In genomic region chr1:245560460-245560859, GRCh38 we compare ENCODE assay signal across 34 cellular contexts.
"Had no signal": no experiment of that assay in that cellular context is flagged by ENCODE, and none has a peak within 500 bp of the region (broad histone marks: within the 10 kb centered on the region; RNA-seq: fewer than 3 reads in every experiment).

No MANE protein-coding gene starts in this region.

- H3K9me3 ChIP-seq: ascending aorta had no signal

- H3K36me3 ChIP-seq: ascending aorta had no signal

- H3K27me3 ChIP-seq: ascending aorta had no signal

- H3K27ac ChIP-seq: ascending aorta, VCaP had no signal

- H3K9me3 Mint-ChIP-seq: activated B cell treated with CpG ODN at 0.5 μM for 24 hours; activated CD4-positive, alpha-beta memory T cell treated with anti-CD3 and anti-CD28 coated beads for 36 hours; activated CD4-positive, alpha-beta T cell treated with anti-CD3 and anti-CD28 coated beads, Interleukin-2, amount 10 ng/mL, durations not matched to agents 24 days and 14 days; activated CD8-positive, alpha-beta T cell treated with anti-CD3 and anti-CD28 coated beads for 36 hours; activated naive CD4-positive, alpha-beta T cell treated with anti-CD3 and anti-CD28 coated beads, Interleukin-2, amount 10 ng/mL, durations not matched to agents 7 days and 5 days; activated naive CD4-positive, alpha-beta T cell treated with anti-CD3 and anti-CD28 coated beads, Interleukin-2, amount 50 U/mL, for 24 hours; activated naive CD8-positive, alpha-beta T cell treated with anti-CD3 and anti-CD28 coated beads, Interleukin-2, amount 10 ng/mL, durations not matched to agents 7 days and 5 days; activated naive CD8-positive, alpha-beta T cell treated with anti-CD3 and anti-CD28 coated beads, Interleukin-2, amount 50 U/mL, for 24 hours; activated T-cell treated with anti-CD3 and anti-CD28 coated beads, Interleukin-2, amount 50 U/mL, for 4 hours; activated T-cell treated with anti-CD3 and anti-CD28 coated beads, Interleukin-2, amount 50 U/mL, for 72 hours; activated T-helper 1 cell treated with anti-CD3 and anti-CD28 coated beads, Interleukin-12 subunit alpha, Interleukin-12 subunit beta, Interleukin-2, Interleukin-4 antibody, amounts not matched to agents 30 ng/mL and 10 ng/mL and 1 ng/mL, durations not matched to agents 14 hours and 24 hours and 36 hours; activated T-helper 17 cell treated with anti-CD3 and anti-CD28 coated beads, Interleukin-2, amount 50 U/mL, for 72 hours; T-helper 1 cell treated with Interleukin-12 subunit alpha and Interleukin-12 subunit beta and Interleukin-4 antibody, amounts not matched to agents 30 μg/mL and 1 μg/mL, for 36 hours; T-helper 2 cell treated with Interferon-gamma antibody and Interleukin-4, amounts not matched to agents 5 μg/mL and 100 μg/mL, for 36 hours had no signal

- H3K4me1 Mint-ChIP-seq: activated B cell treated with CpG ODN at 0.5 μM for 24 hours; activated CD4-positive, alpha-beta T cell treated with anti-CD3 and anti-CD28 coated beads, Interleukin-2, amount 10 ng/mL, durations not matched to agents 24 days and 14 days; activated naive CD4-positive, alpha-beta T cell treated with anti-CD3 and anti-CD28 coated beads, Interleukin-2, amount 10 ng/mL, durations not matched to agents 7 days and 5 days; activated naive CD4-positive, alpha-beta T cell treated with anti-CD3 and anti-CD28 coated beads, Interleukin-2, amount 50 U/mL, for 24 hours; activated naive CD8-positive, alpha-beta T cell treated with anti-CD3 and anti-CD28 coated beads, Interleukin-2, amount 10 ng/mL, durations not matched to agents 7 days and 5 days; activated naive CD8-positive, alpha-beta T cell treated with anti-CD3 and anti-CD28 coated beads, Interleukin-2, amount 50 U/mL, for 24 hours; activated T-helper 17 cell treated with anti-CD3 and anti-CD28 coated beads, Interleukin-2, amount 50 U/mL, for 72 hours had no signal

- H3K4me3 Mint-ChIP-seq: activated B cell treated with CpG ODN at 0.5 μM for 24 hours; activated CD4-positive, alpha-beta memory T cell treated with anti-CD3 and anti-CD28 coated beads for 36 hours; activated CD4-positive, alpha-beta T cell treated with anti-CD3 and anti-CD28 coated beads, Interleukin-2, amount 10 ng/mL, durations not matched to agents 24 days and 14 days; activated CD8-positive, alpha-beta T cell treated with anti-CD3 and anti-CD28 coated beads for 36 hours; activated naive CD4-positive, alpha-beta T cell treated with anti-CD3 and anti-CD28 coated beads, Interleukin-2, amount 10 ng/mL, durations not matched to agents 7 days and 5 days; activated naive CD4-positive, alpha-beta T cell treated with anti-CD3 and anti-CD28 coated beads, Interleukin-2, amount 50 U/mL, for 24 hours; activated naive CD8-positive, alpha-beta T cell; activated naive CD8-positive, alpha-beta T cell treated with anti-CD3 and anti-CD28 coated beads, Interleukin-2, amount 10 ng/mL, durations not matched to agents 7 days and 5 days; activated naive CD8-positive, alpha-beta T cell treated with anti-CD3 and anti-CD28 coated beads, Interleukin-2, amount 50 U/mL, for 24 hours; activated T-cell treated with anti-CD3 and anti-CD28 coated beads, Interleukin-2, amount 50 U/mL, for 4 hours; activated T-cell treated with anti-CD3 and anti-CD28 coated beads, Interleukin-2, amount 50 U/mL, for 72 hours; activated T-helper 1 cell treated with anti-CD3 and anti-CD28 coated beads, Interleukin-12 subunit alpha, Interleukin-12 subunit beta, Interleukin-2, Interleukin-4 antibody, amounts not matched to agents 30 ng/mL and 10 ng/mL and 1 ng/mL, durations not matched to agents 14 hours and 24 hours and 36 hours; activated T-helper 17 cell treated with anti-CD3 and anti-CD28 coated beads, Interleukin-2, amount 50 U/mL, for 72 hours; T-helper 1 cell treated with Interleukin-12 subunit alpha and Interleukin-12 subunit beta and Interleukin-4 antibody, amounts not matched to agents 30 μg/mL and 1 μg/mL, for 36 hours; T-helper 2 cell treated with Interferon-gamma antibody and Interleukin-4, amounts not matched to agents 5 μg/mL and 100 μg/mL, for 36 hours had no signal

- H3K4me1 ChIP-seq: ascending aorta had no signal

- DNase-seq: activated B cell treated with CpG ODN at 0.5 μM for 24 hours; activated CD4-positive, alpha-beta memory T cell treated with anti-CD3 and anti-CD28 coated beads for 36 hours; activated CD4-positive, alpha-beta T cell treated with anti-CD3 and anti-CD28 coated beads for 4 hours; activated CD4-positive, alpha-beta T cell treated with anti-CD3 and anti-CD28 coated beads, Interleukin-2, amount 10 ng/mL, durations not matched to agents 24 days and 14 days; activated CD4-positive, alpha-beta T cell treated with anti-CD3 and anti-CD28 coated beads, Interleukin-2, amount 50 U/mL, for 1 hour; activated CD4-positive, alpha-beta T cell treated with anti-CD3 and anti-CD28 coated beads, Interleukin-2, amount 50 U/mL, for 4 hours; activated CD4-positive, CD25-positive, alpha-beta regulatory T cell treated with anti-CD3 and anti-CD28 coated beads, Interleukin-2, amount 50 U/mL, for 72 hours; activated CD8-positive, alpha-beta memory T cell treated with anti-CD3 and anti-CD28 coated beads, Interleukin-2, amount 50 U/mL, for 4 hours; activated CD8-positive, alpha-beta T cell treated with anti-CD3 and anti-CD28 coated beads for 36 hours; activated effector memory CD4-positive, alpha-beta T cell treated with anti-CD3 and anti-CD28 coated beads, Interleukin-2, amount 50 U/mL, for 16 hours; activated gamma-delta T cell treated with Interleukin-2 at 50 U/mL for 16 hours; activated naive CD4-positive, alpha-beta T cell; activated naive CD4-positive, alpha-beta T cell treated with anti-CD3 and anti-CD28 coated beads, Interleukin-2, amount 10 ng/mL, durations not matched to agents 7 days and 5 days; activated naive CD8-positive, alpha-beta T cell treated with anti-CD3 and anti-CD28 coated beads, Interleukin-2, amount 10 ng/mL, durations not matched to agents 7 days and 5 days; activated naive CD8-positive, alpha-beta T cell treated with anti-CD3 and anti-CD28 coated beads, Interleukin-2, amount 50 U/mL, for 24 hours; activated T-cell treated with anti-CD3 and anti-CD28 coated beads for 4 hours; activated T-cell treated with anti-CD3 and anti-CD28 coated beads, Interleukin-2, amount 50 U/mL, for 1 hour; activated T-cell treated with anti-CD3 and anti-CD28 coated beads, Interleukin-2, amount 50 U/mL, for 4 hours; activated T-cell treated with anti-CD3 and anti-CD28 coated beads, Interleukin-2, amount 50 U/mL, for 72 hours; amygdala; anterior cingulate cortex; central memory CD4-positive, alpha-beta T cell; T-helper 1 cell; T-helper 2 cell; T-helper 9 cell had no signal

- H3K36me3 Mint-ChIP-seq: activated CD4-positive, alpha-beta memory T cell treated with anti-CD3 and anti-CD28 coated beads for 36 hours; activated naive CD4-positive, alpha-beta T cell treated with anti-CD3 and anti-CD28 coated beads, Interleukin-2, amount 10 ng/mL, durations not matched to agents 7 days and 5 days; activated naive CD4-positive, alpha-beta T cell treated with anti-CD3 and anti-CD28 coated beads, Interleukin-2, amount 50 U/mL, for 24 hours; activated naive CD8-positive, alpha-beta T cell; activated naive CD8-positive, alpha-beta T cell treated with anti-CD3 and anti-CD28 coated beads, Interleukin-2, amount 10 ng/mL, durations not matched to agents 7 days and 5 days; brain had no signal

- ATAC-seq: activated CD8-positive, alpha-beta T cell treated with anti-CD3 and anti-CD28 coated beads for 36 hours; activated naive CD8-positive, alpha-beta T cell treated with anti-CD3 and anti-CD28 coated beads, Interleukin-2, amount 50 U/mL, for 24 hours; activated T-cell treated with anti-CD3 and anti-CD28 coated beads, Interleukin-2, amount 50 U/mL, for 4 hours; activated T-cell treated with anti-CD3 and anti-CD28 coated beads, Interleukin-2, amount 50 U/mL, for 72 hours; activated T-helper 17 cell treated with anti-CD3 and anti-CD28 coated beads, Interleukin-2, amount 50 U/mL, for 72 hours had no signal

- H3K27me3 Mint-ChIP-seq: activated CD4-positive, alpha-beta T cell treated with anti-CD3 and anti-CD28 coated beads, Interleukin-2, amount 10 ng/mL, durations not matched to agents 24 days and 14 days; activated CD8-positive, alpha-beta T cell treated with anti-CD3 and anti-CD28 coated beads for 36 hours; activated naive CD8-positive, alpha-beta T cell had no signal

- H3K4me3 ChIP-seq: ascending aorta had no signal

- H3K27ac Mint-ChIP-seq: activated B cell treated with CpG ODN at 0.5 μM for 24 hours; activated CD4-positive, alpha-beta memory T cell treated with anti-CD3 and anti-CD28 coated beads for 36 hours; activated CD4-positive, alpha-beta T cell treated with anti-CD3 and anti-CD28 coated beads, Interleukin-2, amount 10 ng/mL, durations not matched to agents 24 days and 14 days; activated CD8-positive, alpha-beta T cell treated with anti-CD3 and anti-CD28 coated beads for 36 hours; activated naive CD4-positive, alpha-beta T cell treated with anti-CD3 and anti-CD28 coated beads, Interleukin-2, amount 10 ng/mL, durations not matched to agents 7 days and 5 days; activated naive CD4-positive, alpha-beta T cell treated with anti-CD3 and anti-CD28 coated beads, Interleukin-2, amount 50 U/mL, for 24 hours; activated naive CD8-positive, alpha-beta T cell; activated naive CD8-positive, alpha-beta T cell treated with anti-CD3 and anti-CD28 coated beads, Interleukin-2, amount 10 ng/mL, durations not matched to agents 7 days and 5 days; activated naive CD8-positive, alpha-beta T cell treated with anti-CD3 and anti-CD28 coated beads, Interleukin-2, amount 50 U/mL, for 24 hours; activated T-cell treated with anti-CD3 and anti-CD28 coated beads, Interleukin-2, amount 50 U/mL, for 72 hours; activated T-helper 1 cell treated with anti-CD3 and anti-CD28 coated beads, Interleukin-12 subunit alpha, Interleukin-12 subunit beta, Interleukin-2, Interleukin-4 antibody, amounts not matched to agents 30 ng/mL and 10 ng/mL and 1 ng/mL, durations not matched to agents 14 hours and 24 hours and 36 hours; activated T-helper 17 cell treated with anti-CD3 and anti-CD28 coated beads, Interleukin-2, amount 50 U/mL, for 72 hours; T-helper 1 cell treated with Interleukin-12 subunit alpha and Interleukin-12 subunit beta and Interleukin-4 antibody, amounts not matched to agents 30 μg/mL and 1 μg/mL, for 36 hours; T-helper 2 cell treated with Interferon-gamma antibody and Interleukin-4, amounts not matched to agents 5 μg/mL and 100 μg/mL, for 36 hours had no signal
